Comparison of ENCODE assay signal across 8 cellular contexts in the genomic region with DNA sequence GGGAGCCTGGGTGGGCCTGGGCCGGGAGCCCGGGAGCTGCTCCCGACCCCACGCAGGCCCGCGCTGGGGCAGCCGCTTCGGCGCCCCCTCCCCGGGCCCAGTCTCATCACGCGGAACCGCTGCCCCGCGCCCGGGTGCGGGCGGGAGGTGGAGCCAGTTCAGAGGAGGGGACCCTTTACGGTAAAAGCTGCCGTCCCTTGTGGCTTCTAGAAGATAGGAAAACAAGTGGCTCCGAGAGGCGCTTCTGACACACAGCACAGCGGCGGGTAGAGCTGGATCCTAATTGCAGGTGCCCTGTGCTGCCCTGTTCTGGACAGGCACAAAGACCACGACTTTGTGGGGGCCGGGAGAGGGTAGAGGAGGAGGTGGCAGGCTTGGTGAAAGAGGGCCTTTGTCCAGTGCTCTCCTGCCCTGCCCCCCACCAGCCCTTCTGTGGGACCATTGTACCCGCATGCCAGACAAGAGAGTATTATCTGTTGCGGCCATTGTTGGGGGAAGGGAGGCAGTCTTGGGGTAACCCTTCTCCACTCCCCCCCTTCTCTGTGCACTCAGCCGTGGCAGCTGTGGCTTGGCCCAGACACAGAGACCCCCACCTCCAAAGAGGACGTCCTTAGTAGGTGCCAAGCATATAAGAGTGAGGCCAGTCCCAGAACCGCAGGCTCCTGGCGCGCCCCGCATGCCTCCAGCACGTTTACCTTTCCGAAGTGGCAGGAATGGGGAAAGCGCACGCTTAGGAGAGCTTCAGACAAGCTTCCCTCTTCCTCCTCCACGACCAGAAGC. TPM values are rescaled to one million over a fixed set of nuclear protein-coding genes. Genes with fewer than 3 reads are reported as not detected.
DNase-seq lines count a peak whose midpoint lies in the region; ATAC-seq lines count a peak whose summit lies in the region.

No MANE protein-coding gene starts in this region.

- H3K9ac ChIP-seq in endocrine pancreas (ENCODE audit: control insufficient read depth, insufficient read depth, low read length) (peak overlapping the region; percentile 83), muscle layer of colon (ENCODE audit: low read length) (peak overlapping the region; percentile 57)

- no peak overlapping the region for H3K4me3 ChIP-seq in endocrine pancreas (ENCODE audit: control insufficient read depth, insufficient read depth, low read length)
- peak overlapping the region; percentile 63 to 88 for H3K4me3 ChIP-seq in muscle layer of colon (ENCODE audit: low read depth in 1 of 2, low read length in 2 of 2)

- H3K27me3 ChIP-seq in endocrine pancreas (ENCODE audit: control insufficient read depth, insufficient read depth, low read length) (no peaks in the 10 kb centered on the region), muscle layer of colon (ENCODE audit: control insufficient read depth in 1 of 2, insufficient read depth in 2 of 2, low read length in 2 of 2) (no peaks in the 10 kb centered on the region)

- DNase-seq in DMS79 treated with DMSO at 0.1 percent for 48 hours (lab: John Stamatoyannopoulos, UW) (peak; percentile 9), DMS79 (lab: John Stamatoyannopoulos, UW) (no peak), kidney glomerular epithelial cell (lab: John Stamatoyannopoulos, UW) (no peak)
- peak; percentile 62 for DNase-seq in activated CD4-positive, alpha-beta T cell treated with anti-CD3 and anti-CD28 coated beads for 48 hours

- peak overlapping the region; percentile 64 for H3K27ac ChIP-seq in muscle layer of colon (ENCODE audit: low read depth, low read length)
- peak overlapping the region; percentile 98 for H3K27ac ChIP-seq in temporal lobe (ENCODE audit: low read depth, low read length)

- H3K9me3 ChIP-seq in endocrine pancreas (ENCODE audit: control insufficient read depth, low read length) (no peaks in the 10 kb centered on the region), muscle layer of colon (ENCODE audit: low read length) (no peaks in the 10 kb centered on the region)

- ATAC-seq in HG03521 (IDR thresholded peaks at IDR 0.05; ENCODE audit: unreplicated experiment) = peak; percentile 11

- peaks cover 6% of the 10 kb centered on the region for H3K4me1 ChIP-seq in endocrine pancreas (ENCODE audit: control insufficient read depth, insufficient read depth, low read length)
- H3K4me1 ChIP-seq in muscle layer of colon (ENCODE audit: insufficient read depth, low read length) = peaks cover 39% of the 10 kb centered on the region

- H3K36me3 ChIP-seq in endocrine pancreas (ENCODE audit: control insufficient read depth, insufficient read depth, low read length) (no peaks in the 10 kb centered on the region), muscle layer of colon (ENCODE audit: insufficient read depth, low read length) (peaks cover 24% of the 10 kb centered on the region)

RNA-seq across cellular contexts. Expression of a gene that starts 0.7 kb away (rescaled TPM):
- total RNA-seq in temporal lobe = 39.8 TPM

RNA-seq across cellular contexts. Expression of a gene that starts 36.9 kb away (rescaled TPM):
- total RNA-seq in temporal lobe = 1.7 TPM

RNA-seq across cellular contexts. Expression of a gene that starts 48.6 kb away (rescaled TPM):
- 106 TPM for total RNA-seq in temporal lobe

RNA-seq across cellular contexts. Expression of a gene that starts 49.9 kb away (rescaled TPM):
- total RNA-seq in temporal lobe = 63.2 TPM

RNA-seq across cellular contexts. Expression of a gene that starts 52.6 kb away (rescaled TPM):
- total RNA-seq in temporal lobe = 31.7 TPM

Comparison
In these comparisons a context has a peak if more than half of its experiments do, and no peak if none do; other contexts are left out.
1. DNase-seq: peak in DMS79 treated with DMSO at 0.1 percent for 48 hours (single experiment) and activated CD4-positive, alpha-beta T cell treated with anti-CD3 and anti-CD28 coated beads for 48 hours (single experiment); none in DMS79 (single experiment) and kidney glomerular epithelial cell (single experiment).